17 cellular contexts compared by ENCODE assay signal in the genomic region with DNA sequence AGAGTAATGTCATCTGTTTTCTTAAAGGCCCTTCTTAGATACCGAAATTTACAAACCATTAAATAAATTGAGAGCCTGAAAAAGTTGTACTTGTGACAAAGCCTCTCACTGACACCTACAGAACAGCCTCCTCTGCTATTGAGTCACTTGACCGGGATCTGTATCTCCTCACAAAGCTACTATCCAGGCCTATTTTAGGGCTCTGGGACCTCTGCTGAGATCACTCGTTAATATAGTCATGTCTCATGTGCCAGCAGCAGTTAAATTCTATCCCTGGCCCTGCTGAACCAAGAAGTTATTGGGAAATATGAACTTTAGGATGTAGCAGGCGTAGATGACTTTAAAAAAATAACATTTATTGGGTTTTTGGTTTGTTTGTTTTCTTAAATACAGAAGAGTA.
"Had no signal": no experiment of that assay in that cellular context is flagged by ENCODE, and none has a peak within 500 bp of the region (broad histone marks: within the 10 kb centered on the region; RNA-seq: fewer than 3 reads in every experiment).

No MANE protein-coding gene starts in this region.

- H3K9me3 ChIP-seq: neutrophil, upper lobe of right lung had no signal

- H3K4me3 Mint-ChIP-seq: activated naive CD8-positive, alpha-beta T cell treated with anti-CD3 and anti-CD28 coated beads for 36 hours; dendritic cell treated with granulocyte-macrophage colony-stimulating factor and Interleukin-4, amounts not matched to agents 40 ng/mL and 50 ng/mL, for 4 days; naive thymus-derived CD4-positive, alpha-beta T cell; stimulated activated naive CD8-positive, alpha-beta T cell treated with anti-CD3 and anti-CD28 coated beads, Interleukin-15, Interleukin-2, amounts not matched to agents 100 ng/mL and 50 ng/mL, for 24 hours had no signal

- H3K27me3 Mint-ChIP-seq: activated naive CD8-positive, alpha-beta T cell treated with anti-CD3 and anti-CD28 coated beads for 36 hours; dendritic cell treated with granulocyte-macrophage colony-stimulating factor and Interleukin-4, amounts not matched to agents 40 ng/mL and 50 ng/mL, for 4 days; naive thymus-derived CD4-positive, alpha-beta T cell; stimulated activated naive CD8-positive, alpha-beta T cell treated with anti-CD3 and anti-CD28 coated beads, Interleukin-15, Interleukin-2, amounts not matched to agents 100 ng/mL and 50 ng/mL, for 24 hours had no signal

- H3K4me1 ChIP-seq: foreskin keratinocyte, parathyroid adenoma, upper lobe of right lung had no signal

- DNase-seq: activated CD4-positive, CD25-positive, alpha-beta regulatory T cell treated with anti-CD3 and anti-CD28 coated beads, Interleukin-2, amount 50 U/mL, for 72 hours; activated naive CD8-positive, alpha-beta T cell treated with anti-CD3 and anti-CD28 coated beads for 36 hours; activated T-cell treated with anti-CD3 and anti-CD28 coated beads for 4 hours; anterior cingulate cortex; brain microvascular endothelial cell; cerebellar nuclear complex; effector memory CD4-positive, alpha-beta T cell; foreskin keratinocyte; left colon; midbrain; naive thymus-derived CD4-positive, alpha-beta T cell; upper lobe of right lung had no signal

- H3K4me3 ChIP-seq: upper lobe of right lung had no signal

- ATAC-seq: foreskin keratinocyte; left colon; naive thymus-derived CD4-positive, alpha-beta T cell; upper lobe of right lung had no signal

- H3K9me3 Mint-ChIP-seq: activated naive CD8-positive, alpha-beta T cell treated with anti-CD3 and anti-CD28 coated beads for 36 hours; activated T-helper 2 cell treated with anti-CD3 and anti-CD28 coated beads, Interferon-gamma antibody, Interleukin-2, Interleukin-4, amounts not matched to agents 10 μg/mL and 5 μg/mL and 100 μg/mL, durations not matched to agents 14 hours and 24 hours and 36 hours; dendritic cell treated with granulocyte-macrophage colony-stimulating factor and Interleukin-4, amounts not matched to agents 40 ng/mL and 50 ng/mL, for 4 days; naive thymus-derived CD4-positive, alpha-beta T cell; stimulated activated naive CD8-positive, alpha-beta T cell treated with anti-CD3 and anti-CD28 coated beads, Interleukin-15, Interleukin-2, amounts not matched to agents 100 ng/mL and 50 ng/mL, for 24 hours had no signal

- H3K27ac ChIP-seq: brain microvascular endothelial cell, foreskin keratinocyte, neutrophil, parathyroid adenoma, upper lobe of right lung had no signal

- H3K27me3 ChIP-seq: brain microvascular endothelial cell, foreskin keratinocyte, neutrophil, upper lobe of right lung had no signal

- H3K27ac Mint-ChIP-seq: activated naive CD8-positive, alpha-beta T cell treated with anti-CD3 and anti-CD28 coated beads for 36 hours; activated T-helper 2 cell treated with anti-CD3 and anti-CD28 coated beads, Interferon-gamma antibody, Interleukin-2, Interleukin-4, amounts not matched to agents 10 μg/mL and 5 μg/mL and 100 μg/mL, durations not matched to agents 14 hours and 24 hours and 36 hours; dendritic cell treated with granulocyte-macrophage colony-stimulating factor and Interleukin-4, amounts not matched to agents 40 ng/mL and 50 ng/mL, for 4 days; stimulated activated naive CD8-positive, alpha-beta T cell treated with anti-CD3 and anti-CD28 coated beads, Interleukin-15, Interleukin-2, amounts not matched to agents 100 ng/mL and 50 ng/mL, for 24 hours had no signal
